Comparison of ENCODE assay signal across 24 cellular contexts in the genomic region with DNA sequence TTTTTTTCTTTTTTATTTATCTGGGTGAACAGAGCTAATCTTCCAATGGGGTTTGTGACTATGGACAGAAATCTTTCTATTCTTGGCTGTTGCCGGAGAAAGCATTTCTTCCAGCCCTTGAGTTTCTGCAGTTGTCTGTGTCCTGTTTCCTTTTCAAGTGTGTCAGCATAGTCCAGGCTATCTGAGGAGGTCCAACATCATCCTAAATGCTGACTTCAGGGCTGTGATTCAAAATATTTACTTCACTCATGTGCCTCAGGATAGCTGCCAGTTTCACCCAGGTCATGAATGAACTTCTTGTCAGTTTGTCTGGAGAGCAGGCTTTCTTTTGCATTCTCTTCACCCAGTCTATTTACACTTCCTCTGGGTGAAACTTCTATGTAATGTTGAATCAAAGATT.
"Had no signal": no experiment of that assay in that cellular context is flagged by ENCODE, and none has a peak within 500 bp of the region (broad histone marks: within the 10 kb centered on the region; RNA-seq: fewer than 3 reads in every experiment).

No MANE protein-coding gene starts in this region.

- DNase-seq: activated CD4-positive, alpha-beta T cell treated with anti-CD3 and anti-CD28 coated beads, Interleukin-2, amount 10 ng/mL, durations not matched to agents 7 days and 5 days; activated CD4-positive, CD25-positive, alpha-beta regulatory T cell treated with anti-CD3 and anti-CD28 coated beads, Interleukin-2, amount 50 U/mL, for 72 hours; activated CD8-positive, alpha-beta memory T cell treated with anti-CD3 and anti-CD28 coated beads, Interleukin-2, amount 10 ng/mL, durations not matched to agents 7 days and 5 days; activated CD8-positive, alpha-beta T cell treated with anti-CD3 and anti-CD28 coated beads for 36 hours; activated gamma-delta T cell; activated naive CD4-positive, alpha-beta T cell treated with anti-CD3 and anti-CD28 coated beads, Interleukin-2, amount 50 U/mL, for 16 hours; activated naive CD8-positive, alpha-beta T cell treated with anti-CD3 and anti-CD28 coated beads, Interleukin-2, amount 50 U/mL, for 24 hours; activated T-cell treated with anti-CD3 and anti-CD28 coated beads for 4 hours; body of pancreas; caudate nucleus; dermis blood vessel endothelial cell; effector CD8-positive, alpha-beta T cell; immature natural killer cell; left lung; mammary epithelial cell; natural killer cell; stimulated activated CD4-positive, alpha-beta T cell treated with anti-CD3 and anti-CD28 coated beads, Interleukin-2, amount 100 ng/mL, for 48 hours; stimulated activated CD8-positive, alpha-beta memory T cell treated with anti-CD3 and anti-CD28 coated beads, Interleukin-4, amount 100 ng/mL, for 48 hours; stimulated activated naive B cell treated with anti-CD40 and anti-IgM and Interleukin-4, amounts not matched to agents 10 μg/mL and 1 μg/mL and 100 μg/mL, for 72 hours; testis had no signal

- H3K4me3 ChIP-seq: body of pancreas, esophagus muscularis mucosa, left lung, testis had no signal

- H3K27ac ChIP-seq: body of pancreas, esophagus muscularis mucosa, left lung, testis, VCaP had no signal

- ATAC-seq: activated CD8-positive, alpha-beta memory T cell treated with anti-CD3 and anti-CD28 coated beads, Interleukin-2, amount 10 ng/mL, durations not matched to agents 7 days and 5 days; activated CD8-positive, alpha-beta T cell treated with anti-CD3 and anti-CD28 coated beads for 36 hours; activated naive CD8-positive, alpha-beta T cell treated with anti-CD3 and anti-CD28 coated beads, Interleukin-2, amount 50 U/mL, for 24 hours; body of pancreas; left lung; natural killer cell; SK-N-SH treated with all-trans-retinoic acid at 6 μM for 48 hours; stimulated activated naive B cell treated with anti-CD40 and anti-IgM and Interleukin-4, amounts not matched to agents 10 μg/mL and 1 μg/mL and 100 μg/mL, for 72 hours had no signal

- FAIRE-seq: endothelial cell of umbilical vein had no signal

- H3K9me3 ChIP-seq: body of pancreas, esophagus muscularis mucosa, left lung, testis had no signal

- H3K4me1 ChIP-seq: testis had no signal

- H3K27me3 ChIP-seq: body of pancreas, esophagus muscularis mucosa, left lung, testis had no signal
